Comparison of ENCODE assay signal across 22 cellular contexts in genomic region chr6:41488064-41488391, GRCh38. TPM values are rescaled to one million over a fixed set of nuclear protein-coding genes. Genes with fewer than 3 reads are reported as not detected.
A peak's percentile ranks its signal among the peaks of the same experiment; 100 is the strongest.
DNase-seq lines count a peak whose midpoint lies in the region; ATAC-seq and TF ChIP-seq lines count a peak whose summit lies in the region.
"Had no signal": no experiment of that assay in that cellular context is flagged by ENCODE, and none has a peak within 500 bp of the region (broad histone marks: within the 10 kb centered on the region; RNA-seq: fewer than 3 reads in every experiment).

No MANE protein-coding gene starts in this region.

- H3K9me3 Mint-ChIP-seq in MCF 10A (ENCODE audit: unreplicated experiment), result no peaks in the 10 kb centered on the region
- H3K9me3 Mint-ChIP-seq: IgD-negative memory B cell; natural killer cell; stimulated activated naive CD8-positive, alpha-beta T cell treated with anti-CD3 and anti-CD28 coated beads, Interleukin-15, Interleukin-2, amounts not matched to agents 100 ng/mL and 50 ng/mL, for 24 hours had no signal

- H3K4me2 ChIP-seq in osteoblast (ENCODE audit: insufficient read depth, low read length), result no peak overlapping the region

- H3K27ac Mint-ChIP-seq in MCF 10A (ENCODE audit: low read depth, unreplicated experiment), result no peak overlapping the region
- H3K27ac Mint-ChIP-seq: natural killer cell; stimulated activated naive CD8-positive, alpha-beta T cell treated with anti-CD3 and anti-CD28 coated beads, Interleukin-15, Interleukin-2, amounts not matched to agents 100 ng/mL and 50 ng/mL, for 24 hours had no signal

- H2AFZ ChIP-seq in ACC112 (ENCODE audit: low read length, unreplicated experiment) (peak overlapping the region; percentile 70), neuron (ENCODE audit: low read depth, low read length) (peak overlapping the region; percentile 3), osteoblast (ENCODE audit: low read length) (no peak overlapping the region)

- H3K27ac ChIP-seq in ACC112 (ENCODE audit: low read depth, low read length) (no peak overlapping the region), osteoblast (ENCODE audit: low read depth, low read length) (no peak overlapping the region)
- H3K27ac ChIP-seq: breast epithelium, thoracic aorta had no signal

- no TSS peak for BruUV-seq in MCF 10A (replicated peaks; lab: Mats Ljungman, UMichigan)

- H3K4me1 ChIP-seq in ACC112 (ENCODE audit: control insufficient read depth, insufficient read depth, low read length, unreplicated experiment) (peaks cover 20% of the 10 kb centered on the region), neuron (ENCODE audit: insufficient read depth, low read length) (peaks cover 36% of the 10 kb centered on the region), osteoblast (ENCODE audit: insufficient read depth, low read length) (peaks cover 8% of the 10 kb centered on the region)
- H3K4me1 ChIP-seq: breast epithelium had no signal

- ATAC-seq in GM21529 (IDR thresholded peaks at IDR 0.05; ENCODE audit: unreplicated experiment) (no peak), HG03457 (IDR thresholded peaks at IDR 0.05; ENCODE audit: unreplicated experiment) (no peak)
- ATAC-seq: natural killer cell had no signal

- CTCF ChIA-PET in HEK293T (lab: Yijun Ruan, JAX), result no interaction called here
- CTCF ChIA-PET in MCF 10A (lab: Yijun Ruan, JAX), result no interaction called here

- no peaks in the 10 kb centered on the region for H3K36me3 Mint-ChIP-seq in MCF 10A (ENCODE audit: insufficient read depth, unreplicated experiment)
- H3K36me3 Mint-ChIP-seq: IgD-negative memory B cell, natural killer cell had no signal

- no peak overlapping the region for H3K4me3 ChIP-seq in ACC112 (ENCODE audit: low read depth, low read length)
- H3K4me3 ChIP-seq in choroid plexus epithelial cell (ENCODE audit: low read depth, low read length), result no peak overlapping the region
- no peak overlapping the region for H3K4me3 ChIP-seq in neuron (ENCODE audit: low read length)
- H3K4me3 ChIP-seq in osteoblast (ENCODE audit: insufficient read depth, low read length), result no peak overlapping the region
- H3K4me3 ChIP-seq: breast epithelium, thoracic aorta had no signal

- no peak overlapping the region for H3K4me3 Mint-ChIP-seq in MCF 10A (ENCODE audit: unreplicated experiment)
- H3K4me3 Mint-ChIP-seq: natural killer cell; stimulated activated naive CD8-positive, alpha-beta T cell treated with anti-CD3 and anti-CD28 coated beads, Interleukin-15, Interleukin-2, amounts not matched to agents 100 ng/mL and 50 ng/mL, for 24 hours had no signal

- H3K79me2 ChIP-seq in ACC112 (ENCODE audit: control insufficient read depth, insufficient read depth, low read length, unreplicated experiment), result no peaks in the 10 kb centered on the region
- H3K79me2 ChIP-seq in osteoblast (ENCODE audit: insufficient read depth, low read length), result no peaks in the 10 kb centered on the region

- TF ChIP-seq CTCF in choroid plexus epithelial cell (conservative IDR thresholded peaks at IDR 0.05; ENCODE audit: low read depth, low read length), result no peak
- TF ChIP-seq CTCF in osteoblast (IDR thresholded peaks at IDR 0.05; ENCODE audit: extremely low read depth, low read depth, low read length), result no peak
- TF ChIP-seq CTCF in MCF 10A (IDR thresholded peaks at IDR 0.05; ENCODE audit: unreplicated experiment), result no peak

- peak; percentile 42 for DNase-seq in HEK293T (ENCODE audit: extremely low spot score)
- peak; percentile 18 for DNase-seq in choroid plexus epithelial cell (ENCODE audit: low read depth)
- no peak for DNase-seq in osteoblast (ENCODE audit: insufficient read length, low spot score, missing footprints)
- no peak for DNase-seq in MCF 10A (ENCODE audit: unreplicated experiment)
- DNase-seq: activated CD4-positive, alpha-beta T cell treated with anti-CD3 and anti-CD28 coated beads, Interleukin-2, amount 50 U/mL, for 4 hours; activated CD4-positive, CD25-positive, alpha-beta regulatory T cell; activated naive CD4-positive, alpha-beta T cell treated with Interleukin-2 at 50 U/mL for 16 hours; effector CD8-positive, alpha-beta T cell; natural killer cell; NCI-H1105; NCI-H1930; NCI-H526; SIG-M5; T-helper 1 cell had no signal

- no peaks in the 10 kb centered on the region for H3K9me3 ChIP-seq in neuron (ENCODE audit: low read length)
- no peaks in the 10 kb centered on the region for H3K9me3 ChIP-seq in osteoblast (ENCODE audit: low read depth, low read length)
- H3K9me3 ChIP-seq: breast epithelium, thoracic aorta had no signal

- no peaks in the 10 kb centered on the region for H4K20me1 ChIP-seq in osteoblast (ENCODE audit: insufficient read depth, low read length)

- no peaks in the 10 kb centered on the region for H3K36me3 ChIP-seq in ACC112 (ENCODE audit: insufficient read depth, low read length)
- no peaks in the 10 kb centered on the region for H3K36me3 ChIP-seq in neuron (ENCODE audit: insufficient read depth, low read length)
- no peaks in the 10 kb centered on the region for H3K36me3 ChIP-seq in osteoblast (ENCODE audit: insufficient read depth, low read length)
- H3K36me3 ChIP-seq: breast epithelium, thoracic aorta had no signal

- 0 out of 2 replicates have a peak, but pooled peaks cover 4% of the 10 kb centered on the region for H3K27me3 ChIP-seq in ACC112 (ENCODE audit: insufficient read depth, low read length)
- H3K27me3 ChIP-seq in neuron (ENCODE audit: insufficient read depth, low read length), result peaks cover 5% of the 10 kb centered on the region
- H3K27me3 ChIP-seq in osteoblast (ENCODE audit: insufficient read depth, low read length), result no peaks in the 10 kb centered on the region
- H3K27me3 ChIP-seq: breast epithelium had no signal

- intact Hi-C loops in MCF 10A (cut with micrococcal nuclease), result no loop called here

- peaks cover 7% of the 10 kb centered on the region for H3K4me1 Mint-ChIP-seq in MCF 10A (ENCODE audit: insufficient read depth, unreplicated experiment)
- H3K4me1 Mint-ChIP-seq: natural killer cell had no signal

- POLR2A ChIA-PET in HEK293T (lab: Yijun Ruan, JAX) (no interaction called here), MCF 10A (lab: Yijun Ruan, JAX) (no interaction called here)

- H3K27me3 Mint-ChIP-seq in MCF 10A (ENCODE audit: insufficient read depth, unreplicated experiment), result peaks cover 41% of the 10 kb centered on the region

TF ChIP-seq in HEK293T, 16 proteins besides CTCF, POLR2A, EP300 and RAD21:
- no peak for TF ChIP-seq HDGF (IDR thresholded peaks at IDR 0.05; ENCODE audit: borderline replicate concordance)
- TF ChIP-seq CTBP1 (IDR thresholded peaks at IDR 0.05; ENCODE audit: borderline replicate concordance), result no peak
- no peak for TF ChIP-seq SP1 (IDR thresholded peaks at IDR 0.05)
- no peak for TF ChIP-seq BHLHE40 (IDR thresholded peaks at IDR 0.05; ENCODE audit: borderline replicate concordance)
- no peak for TF ChIP-seq FOXK2 (IDR thresholded peaks at IDR 0.05)
- TF ChIP-seq FOXA1 (IDR thresholded peaks at IDR 0.05), result no peak
- no peak for TF ChIP-seq SUZ12 (IDR thresholded peaks at IDR 0.05)
- TF ChIP-seq FOXM1 (IDR thresholded peaks at IDR 0.05; ENCODE audit: borderline replicate concordance), result no peak
- no peak for TF ChIP-seq ARNT (IDR thresholded peaks at IDR 0.05)
- TF ChIP-seq NFRKB (IDR thresholded peaks at IDR 0.05), result no peak
- TF ChIP-seq, protein P1, sequence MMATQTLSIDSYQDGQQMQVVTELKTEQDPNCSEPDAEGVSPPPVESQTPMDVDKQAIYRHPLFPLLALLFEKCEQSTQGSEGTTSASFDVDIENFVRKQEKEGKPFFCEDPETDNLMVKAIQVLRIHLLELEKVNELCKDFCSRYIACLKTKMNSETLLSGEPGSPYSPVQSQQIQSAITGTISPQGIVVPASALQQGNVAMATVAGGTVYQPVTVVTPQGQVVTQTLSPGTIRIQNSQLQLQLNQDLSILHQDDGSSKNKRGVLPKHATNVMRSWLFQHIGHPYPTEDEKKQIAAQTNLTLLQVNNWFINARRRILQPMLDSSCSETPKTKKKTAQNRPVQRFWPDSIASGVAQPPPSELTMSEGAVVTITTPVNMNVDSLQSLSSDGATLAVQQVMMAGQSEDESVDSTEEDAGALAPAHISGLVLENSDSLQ (IDR thresholded peaks at IDR 0.05), result no peak
- no peak for TF ChIP-seq L3MBTL2 (conservative IDR thresholded peaks at IDR 0.05)
- no peak for TF ChIP-seq TARDBP (IDR thresholded peaks at IDR 0.05)
- no peak for TF ChIP-seq LEF1 (IDR thresholded peaks at IDR 0.05; ENCODE audit: borderline replicate concordance)
- TF ChIP-seq ELF4 (IDR thresholded peaks at IDR 0.05), result no peak
- TF ChIP-seq ZNF384 (IDR thresholded peaks at IDR 0.05), result no peak

RNA-seq across cellular contexts. Expression of gene FOXP4, which starts 58.2 kb away (rescaled TPM):
- total RNA-seq in osteoblast (2.9 and 3.3 TPM in 2 replicates), MCF 10A (2022) (16.5 and 18.4 TPM in 2 replicates)

Comparison
In these comparisons a context has a peak if more than half of its experiments do, and no peak if none do; other contexts are left out.
1. DNase-seq: peak in HEK293T (single experiment) and choroid plexus epithelial cell (single experiment); none in osteoblast (single experiment) and MCF 10A (single experiment).